In the genomic region with DNA sequence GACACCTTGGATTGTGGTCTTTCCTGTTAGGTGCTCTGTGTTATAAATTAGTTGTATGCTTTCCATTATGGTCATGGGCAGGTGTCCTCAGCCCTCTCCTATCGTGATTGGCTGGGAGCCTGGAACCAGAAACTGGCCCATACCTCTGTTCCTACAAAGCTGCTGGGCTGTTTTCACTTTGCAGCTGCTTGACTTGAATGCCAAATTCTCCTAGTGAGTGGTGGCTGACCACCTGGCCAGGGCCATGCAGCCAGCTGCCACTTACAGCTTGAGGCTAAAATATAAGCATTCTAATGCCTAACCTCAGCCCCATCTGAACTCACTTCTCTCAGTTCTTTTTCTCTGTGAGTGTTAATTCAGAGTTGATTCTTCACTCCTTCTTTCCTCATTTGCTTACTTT, we compare ENCODE assay signal across 15 cellular contexts.
A peak's percentile ranks its signal among the peaks of the same experiment; 100 is the strongest.
DNase-seq lines count a peak whose midpoint lies in the region; ATAC-seq and TF ChIP-seq lines count a peak whose summit lies in the region.
"Had no signal": no experiment of that assay in that cellular context is flagged by ENCODE, and none has a peak within 500 bp of the region (broad histone marks: within the 10 kb centered on the region; RNA-seq: fewer than 3 reads in every experiment).

No MANE protein-coding gene starts in this region.

- H3K36me3 Mint-ChIP-seq in activated naive CD4-positive, alpha-beta T cell treated with anti-CD3 and anti-CD28 coated beads, Interleukin-2, amount 10 ng/mL, durations not matched to agents 7 days and 5 days: no peaks in the 10 kb centered on the region
- H3K36me3 Mint-ChIP-seq: activated CD8-positive, alpha-beta memory T cell treated with anti-CD3 and anti-CD28 coated beads, Interleukin-2, amount 10 ng/mL, durations not matched to agents 7 days and 5 days; memory B cell had no signal

- ATAC-seq in HG02798 (IDR thresholded peaks at IDR 0.05; ENCODE audit: poor library complexity, unreplicated experiment) (peak; percentile 52), omental fat pad (ENCODE audit: low FRiP score) (no peak)
- ATAC-seq: activated CD8-positive, alpha-beta memory T cell treated with anti-CD3 and anti-CD28 coated beads, Interleukin-2, amount 10 ng/mL, durations not matched to agents 7 days and 5 days had no signal

- no peak overlapping the region for H3K27ac Mint-ChIP-seq in activated naive CD4-positive, alpha-beta T cell treated with anti-CD3 and anti-CD28 coated beads, Interleukin-2, amount 10 ng/mL, durations not matched to agents 7 days and 5 days
- H3K27ac Mint-ChIP-seq: activated CD8-positive, alpha-beta memory T cell treated with anti-CD3 and anti-CD28 coated beads, Interleukin-2, amount 10 ng/mL, durations not matched to agents 7 days and 5 days; memory B cell had no signal

- H3K9me3 Mint-ChIP-seq in activated naive CD4-positive, alpha-beta T cell treated with anti-CD3 and anti-CD28 coated beads, Interleukin-2, amount 10 ng/mL, durations not matched to agents 7 days and 5 days: peaks cover 2% of the 10 kb centered on the region

- CTCF ChIA-PET in activated naive CD4-positive, alpha-beta T cell treated with anti-CD3 and anti-CD28 coated beads, Interleukin-2, amount 10 ng/mL, durations not matched to agents 7 days and 5 days (lab: Charles Lee): no interaction called here

- H3K4me3 Mint-ChIP-seq in activated naive CD4-positive, alpha-beta T cell treated with anti-CD3 and anti-CD28 coated beads, Interleukin-2, amount 10 ng/mL, durations not matched to agents 7 days and 5 days: no peak overlapping the region
- H3K4me3 Mint-ChIP-seq: activated CD8-positive, alpha-beta memory T cell treated with anti-CD3 and anti-CD28 coated beads, Interleukin-2, amount 10 ng/mL, durations not matched to agents 7 days and 5 days; memory B cell had no signal

- no peaks in the 10 kb centered on the region for H3K27me3 Mint-ChIP-seq in activated naive CD4-positive, alpha-beta T cell treated with anti-CD3 and anti-CD28 coated beads, Interleukin-2, amount 10 ng/mL, durations not matched to agents 7 days and 5 days
- H3K27me3 Mint-ChIP-seq: activated CD8-positive, alpha-beta memory T cell treated with anti-CD3 and anti-CD28 coated beads, Interleukin-2, amount 10 ng/mL, durations not matched to agents 7 days and 5 days had no signal

- TF ChIP-seq CTCF in omental fat pad (IDR thresholded peaks at IDR 0.05): no peak

- DNase-seq in NCI-H2029 treated with DMSO at 0.1 percent for 48 hours (lab: John Stamatoyannopoulos, UW) (peak; percentile 72), SHP77 treated with DMSO at 0.1 percent for 48 hours (lab: John Stamatoyannopoulos, UW) (peak; percentile 90), pons (ENCODE audit: low spot score) (peak; percentile 19), omental fat pad (ENCODE audit: low spot score) (no peak), DMS79 treated with DMSO at 0.1 percent for 48 hours (lab: John Stamatoyannopoulos, UW) (no peak)
- no peak for DNase-seq in activated naive CD4-positive, alpha-beta T cell treated with anti-CD3 and anti-CD28 coated beads, Interleukin-2, amount 10 ng/mL, durations not matched to agents 7 days and 5 days
- DNase-seq: activated CD4-positive, CD25-positive, alpha-beta regulatory T cell; activated CD8-positive, alpha-beta memory T cell treated with anti-CD3 and anti-CD28 coated beads, Interleukin-2, amount 10 ng/mL, durations not matched to agents 7 days and 5 days; activated gamma-delta T cell treated with Interleukin-2 at 50 U/mL for 16 hours; DMS79; right lobe of liver; stimulated activated CD4-positive, alpha-beta T cell treated with anti-CD3 and anti-CD28 coated beads, Interleukin-4, amount 100 ng/mL, for 24 hours; tibial artery had no signal

- H3K4me1 Mint-ChIP-seq in activated naive CD4-positive, alpha-beta T cell treated with anti-CD3 and anti-CD28 coated beads, Interleukin-2, amount 10 ng/mL, durations not matched to agents 7 days and 5 days: no peaks in the 10 kb centered on the region
- H3K4me1 Mint-ChIP-seq: activated CD8-positive, alpha-beta memory T cell treated with anti-CD3 and anti-CD28 coated beads, Interleukin-2, amount 10 ng/mL, durations not matched to agents 7 days and 5 days; memory B cell had no signal

Comparison
In these comparisons a context has a peak if more than half of its experiments do, and no peak if none do; other contexts are left out.
1. DNase-seq: peak in NCI-H2029 treated with DMSO at 0.1 percent for 48 hours (single experiment), SHP77 treated with DMSO at 0.1 percent for 48 hours (single experiment) and pons (single experiment); none in activated naive CD4-positive, alpha-beta T cell treated with anti-CD3 and anti-CD28 coated beads, Interleukin-2, amount 10 ng/mL, durations not matched to agents 7 days and 5 days (single experiment), omental fat pad (single experiment) and DMS79 treated with DMSO at 0.1 percent for 48 hours (single experiment).